In genomic region chr7:131071786-131072504, GRCh38 we compare ENCODE assay signal across 8 cellular contexts.
DNase-seq lines count a peak whose midpoint lies in the region; ATAC-seq and TF ChIP-seq lines count a peak whose summit lies in the region.

No MANE protein-coding gene starts in this region.

- peaks cover 83% of the 10 kb centered on the region for H3K4me1 Mint-ChIP-seq in activated CD4-positive, alpha-beta memory T cell treated with anti-CD3 and anti-CD28 coated beads for 36 hours (ENCODE audit: low read depth)

- POLR2A ChIA-PET in activated CD4-positive, alpha-beta memory T cell treated with anti-CD3 and anti-CD28 coated beads for 36 hours (lab: Charles Lee) = no interaction called here

- H3K9ac ChIP-seq in skeletal muscle satellite cell (ENCODE audit: low read depth, low read length) = no peak overlapping the region

- CTCF ChIA-PET in activated CD4-positive, alpha-beta memory T cell treated with anti-CD3 and anti-CD28 coated beads for 36 hours (lab: Charles Lee) = interaction anchor here (0.7 to 1.0 kb wide), 6 partner anchors 8 to 231 kb away, joined by 3 to 4 read pairs (median 3); no protein-coding TSS in a partner anchor

- no peaks in the 10 kb centered on the region for H3K9me3 Mint-ChIP-seq in activated CD4-positive, alpha-beta memory T cell treated with anti-CD3 and anti-CD28 coated beads for 36 hours

- H3K4me1 ChIP-seq in cardiac muscle cell (ENCODE audit: low read depth) (peaks cover 5% of the 10 kb centered on the region), skeletal muscle satellite cell (ENCODE audit: control insufficient read depth, insufficient read depth, low read length) (peaks cover 33% of the 10 kb centered on the region)

- H3K9me3 ChIP-seq in cardiac muscle cell (ENCODE audit: low read depth) (no peaks in the 10 kb centered on the region), skeletal muscle satellite cell (replicated peaks; ENCODE audit: low read length) (no peaks in the 10 kb centered on the region)

- TF ChIP-seq CTCF in LNCaP clone FGC (IDR thresholded peaks at IDR 0.05; ENCODE audit: control insufficient read depth, extremely low read depth, insufficient read depth) (peak; percentile 29), cardiac muscle cell (IDR thresholded peaks at IDR 0.05; ENCODE audit: low read depth, low read length) (peak; percentile 29)

- ATAC-seq in HG03280 (IDR thresholded peaks at IDR 0.05; ENCODE audit: unreplicated experiment) (no peak), HG03469 (IDR thresholded peaks at IDR 0.05; ENCODE audit: unreplicated experiment) (no peak), GM19351 (IDR thresholded peaks at IDR 0.05; ENCODE audit: unreplicated experiment) (no peak)

- H3K27ac ChIP-seq in cardiac muscle cell = no peak overlapping the region

- H3K4me3 ChIP-seq in LNCaP clone FGC (ENCODE audit: low read depth, low read length) (no peak overlapping the region), cardiac muscle cell (no peak overlapping the region), skeletal muscle satellite cell (ENCODE audit: low read length) (peak overlapping the region; percentile 31)

- intact Hi-C loops in activated CD4-positive, alpha-beta memory T cell treated with anti-CD3 and anti-CD28 coated beads for 36 hours (cut with micrococcal nuclease) = loop anchor here (5.0 kb wide), 1 partner anchor 430 kb away; no protein-coding TSS in a partner anchor

- peak; percentile 91 for DNase-seq in DMS 273 (lab: John Stamatoyannopoulos, UW; ENCODE audit: unreplicated experiment)
- no peak for DNase-seq in LNCaP clone FGC (ENCODE audit: low read depth)
- DNase-seq in activated CD4-positive, alpha-beta memory T cell treated with anti-CD3 and anti-CD28 coated beads for 36 hours = peak; percentile 31
- DNase-seq in cardiac muscle cell (ENCODE audit: low read depth in 1 of 2, low spot score in 1 of 2) = peak in 1 of 2 donors; percentile 94

- H3K36me3 ChIP-seq in cardiac muscle cell = no peaks in the 10 kb centered on the region
- H3K36me3 ChIP-seq in skeletal muscle satellite cell (ENCODE audit: insufficient read depth, low read length) = peaks cover 12% of the 10 kb centered on the region

- no peak overlapping the region for H3K4me3 Mint-ChIP-seq in activated CD4-positive, alpha-beta memory T cell treated with anti-CD3 and anti-CD28 coated beads for 36 hours

- peaks cover 24% of the 10 kb centered on the region for H3K36me3 Mint-ChIP-seq in activated CD4-positive, alpha-beta memory T cell treated with anti-CD3 and anti-CD28 coated beads for 36 hours

- H3K27ac Mint-ChIP-seq in activated CD4-positive, alpha-beta memory T cell treated with anti-CD3 and anti-CD28 coated beads for 36 hours = peak overlapping the region; percentile 70

- H3K4me2 ChIP-seq in skeletal muscle satellite cell (ENCODE audit: low read length) = peak overlapping the region; percentile 57

- H3K27me3 Mint-ChIP-seq in activated CD4-positive, alpha-beta memory T cell treated with anti-CD3 and anti-CD28 coated beads for 36 hours = no peaks in the 10 kb centered on the region

- H3K27me3 ChIP-seq in cardiac muscle cell = no peaks in the 10 kb centered on the region
- no peaks in the 10 kb centered on the region for H3K27me3 ChIP-seq in skeletal muscle satellite cell (ENCODE audit: control insufficient read depth, insufficient read depth, low read length)
